In the genomic region with DNA sequence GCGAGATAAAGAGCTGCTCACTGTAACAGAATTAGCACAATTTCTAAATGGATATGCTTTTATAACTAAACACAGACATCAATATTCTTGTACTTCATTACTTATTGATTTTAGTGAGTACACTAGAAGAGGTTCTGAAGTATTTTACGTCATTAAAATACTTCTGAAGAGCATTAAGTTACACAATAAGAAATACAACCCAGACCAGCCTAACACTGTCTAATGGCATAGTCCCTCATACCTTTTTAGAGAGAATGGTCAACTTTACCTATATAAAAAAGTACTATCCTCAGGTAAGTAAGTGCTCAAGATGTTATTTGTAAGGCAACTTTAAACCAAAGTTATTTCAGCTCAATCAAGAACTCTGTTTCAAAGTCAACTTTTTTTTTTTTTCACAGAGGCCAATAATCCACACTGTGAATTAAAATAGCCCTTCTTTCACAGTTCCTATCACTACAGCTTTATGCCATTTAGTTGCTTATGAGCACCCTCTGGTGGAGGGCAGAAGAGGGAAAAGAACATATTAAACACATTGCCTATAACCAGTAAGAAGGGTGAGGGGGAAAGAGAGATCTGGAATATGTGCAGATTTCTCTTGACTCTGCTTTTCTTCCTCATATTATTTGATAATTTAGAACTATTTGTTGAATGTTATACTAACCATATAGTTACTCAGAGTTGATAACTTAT, we compare ENCODE assay signal across 8 cellular contexts.
A peak's percentile ranks its signal among the peaks of the same experiment; 100 is the strongest.
DNase-seq lines count a peak whose midpoint lies in the region; ATAC-seq, FAIRE-seq and TF ChIP-seq lines count a peak whose summit lies in the region.

No MANE protein-coding gene starts in this region.

- CTCF ChIA-PET in Calu3 (lab: Charles Lee), result interaction anchor here (0.5 to 2.5 kb wide), 12 partner anchors 11 to 901 kb away, joined by 3 to 9 read pairs (median 4); no protein-coding TSS in a partner anchor
- CTCF ChIA-PET in CD8-positive, alpha-beta T cell (lab: Charles Lee), result interaction anchor here (0.7 kb wide), 2 partner anchors 28 to 160 kb away, joined by 3 to 5 read pairs; no protein-coding TSS in a partner anchor

- H3K4me1 ChIP-seq in body of pancreas (no peaks in the 10 kb centered on the region), kidney (ENCODE audit: control insufficient read depth in 1 of 2, insufficient read depth in 1 of 2, low read depth in 1 of 2, low read length in 2 of 2) (no peaks in the 10 kb centered on the region)
- no peaks in the 10 kb centered on the region for H3K4me1 ChIP-seq in CD8-positive, alpha-beta T cell (ENCODE audit: insufficient read depth, low read length)

- H3K27me3 Mint-ChIP-seq in Calu3 (ENCODE audit: unreplicated experiment), result no peaks in the 10 kb centered on the region
- H3K27me3 Mint-ChIP-seq in CD8-positive, alpha-beta T cell (ENCODE audit: low read depth), result no peaks in the 10 kb centered on the region

- intact Hi-C loops in Calu3 (cut with micrococcal nuclease; ENCODE audit: unreplicated experiment), result loop anchor here (1.0 kb wide), 1 partner anchor 237 kb away; no protein-coding TSS in a partner anchor
- intact Hi-C loops in body of pancreas (cut with DNase I), result loop anchor here (10.0 kb wide), 1 partner anchor 231 kb away; no protein-coding TSS in a partner anchor
- intact Hi-C loops in kidney (cut with DNase I), result no loop called here
- intact Hi-C loops in CD8-positive, alpha-beta T cell (cut with DNase I, micrococcal nuclease), result loop anchor here in 1 of 2 experiments (10.0 kb wide), 1 partner anchor 241 kb away; no protein-coding TSS in a partner anchor

- H3K9me3 ChIP-seq in body of pancreas (no peaks in the 10 kb centered on the region), kidney (ENCODE audit: control insufficient read depth in 1 of 2, low read length in 2 of 2) (no peaks in the 10 kb centered on the region)
- no peaks in the 10 kb centered on the region for H3K9me3 ChIP-seq in CD8-positive, alpha-beta T cell (ENCODE audit: low read length)

- POLR2A ChIA-PET in CD8-positive, alpha-beta T cell (lab: Charles Lee), result no interaction called here

- no peaks in the 10 kb centered on the region for H3K36me3 ChIP-seq in H7 (replicated peaks; ENCODE audit: control insufficient read depth, insufficient read depth, low read length)
- no peaks in the 10 kb centered on the region for H3K36me3 ChIP-seq in body of pancreas (replicated peaks in 1 of 2; ENCODE audit: insufficient read depth in 1 of 2, low read depth in 2 of 2)
- no peaks in the 10 kb centered on the region for H3K36me3 ChIP-seq in kidney (ENCODE audit: control insufficient read depth in 1 of 2, insufficient read depth in 2 of 2, low read length in 2 of 2)
- H3K36me3 ChIP-seq in CD8-positive, alpha-beta T cell (ENCODE audit: insufficient read depth, low read length), result no peaks in the 10 kb centered on the region

- no peaks in the 10 kb centered on the region for H3K9me3 Mint-ChIP-seq in Calu3 (ENCODE audit: low read depth, unreplicated experiment)
- no peaks in the 10 kb centered on the region for H3K9me3 Mint-ChIP-seq in CD8-positive, alpha-beta T cell

- no TSS peak for BruUV-seq in Calu3 (replicated peaks; lab: Mats Ljungman, UMichigan)

- no peak overlapping the region for H3K4me3 ChIP-seq in H7 (ENCODE audit: insufficient read depth, low read depth, low read length)
- no peak overlapping the region for H3K4me3 ChIP-seq in body of pancreas
- H3K4me3 ChIP-seq in kidney (ENCODE audit: low read length in 2 of 2), result no peak overlapping the region
- no peak overlapping the region for H3K4me3 ChIP-seq in CD8-positive, alpha-beta T cell (ENCODE audit: low read depth, low read length)

- H3K9ac ChIP-seq in kidney (ENCODE audit: low read length in 2 of 2), result no peak overlapping the region

- no peak overlapping the region for H3K27ac Mint-ChIP-seq in Calu3 (ENCODE audit: unreplicated experiment)
- H3K27ac Mint-ChIP-seq in CD8-positive, alpha-beta T cell, result no peak overlapping the region

- H3K27me3 ChIP-seq in H7 (ENCODE audit: control insufficient read depth, insufficient read depth, low read length) (no peaks in the 10 kb centered on the region), body of pancreas (no peaks in the 10 kb centered on the region)
- H3K27me3 ChIP-seq in CD8-positive, alpha-beta T cell (ENCODE audit: insufficient read depth, low read length), result no peaks in the 10 kb centered on the region

- H3K27ac ChIP-seq in body of pancreas (no peak overlapping the region), kidney (ENCODE audit: low read depth in 2 of 2, low read length in 2 of 2) (no peak overlapping the region)
- no peak overlapping the region for H3K27ac ChIP-seq in CD8-positive, alpha-beta T cell (ENCODE audit: low read depth, low read length)

- no peak overlapping the region for H3K4me3 Mint-ChIP-seq in Calu3 (ENCODE audit: low read depth, unreplicated experiment)
- H3K4me3 Mint-ChIP-seq in CD8-positive, alpha-beta T cell, result no peak overlapping the region

- ATAC-seq in body of pancreas, result no peak
- ATAC-seq in HG03354 (IDR thresholded peaks at IDR 0.05; ENCODE audit: poor library complexity, severe bottlenecking, unreplicated experiment), result no peak
- no peak for ATAC-seq in CD8-positive, alpha-beta T cell

- TF ChIP-seq CTCF in Calu3 (IDR thresholded peaks at IDR 0.05; ENCODE audit: unreplicated experiment), result peak; percentile 43
- TF ChIP-seq CTCF in body of pancreas (IDR thresholded peaks at IDR 0.05), result peak in 6 of 7 experiments; percentile 24 to 49 (median 40)
- no peak for TF ChIP-seq CTCF in kidney (IDR thresholded peaks at IDR 0.05; ENCODE audit: borderline replicate concordance, extremely low read depth, insufficient read depth)
- TF ChIP-seq CTCF in CD8-positive, alpha-beta T cell (IDR thresholded peaks at IDR 0.05), result no peak

- H3K36me3 Mint-ChIP-seq in Calu3 (ENCODE audit: insufficient read depth, unreplicated experiment), result no peaks in the 10 kb centered on the region
- peaks cover 8% of the 10 kb centered on the region for H3K36me3 Mint-ChIP-seq in CD8-positive, alpha-beta T cell

- DNase-seq in Calu3 (peak; percentile 65), H7 (peak; percentile 22), NCI-H2196 (lab: John Stamatoyannopoulos, UW; ENCODE audit: unreplicated experiment) (peak; percentile 29), body of pancreas (peak in 2 of 4 donors; percentile 22 to 34), mucosa of gallbladder (ENCODE audit: low spot score) (peak; percentile 22), kidney (no peak)
- no peak for DNase-seq in CD8-positive, alpha-beta T cell

- 77 to 85% methylated on average over 2 of the region's 2 CpGs for WGBS in body of pancreas, 2 donors

- FAIRE-seq in kidney (lab: Jason Lieb, UNC), result no peak

- no peak for TF ChIP-seq POLR2A in body of pancreas (IDR thresholded peaks at IDR 0.05)

- peaks cover 18% of the 10 kb centered on the region for H3K4me1 Mint-ChIP-seq in Calu3 (ENCODE audit: low read depth, unreplicated experiment)
- no peaks in the 10 kb centered on the region for H3K4me1 Mint-ChIP-seq in CD8-positive, alpha-beta T cell (ENCODE audit: low read depth)

Comparison
In these comparisons a context has a peak if more than half of its experiments do, and no peak if none do; other contexts are left out.
1. DNase-seq: peak in Calu3 (single experiment), H7 (single experiment), NCI-H2196 (single experiment) and mucosa of gallbladder (single experiment); none in kidney (single experiment) and CD8-positive, alpha-beta T cell (0 of 7).
2. CTCF ChIP-seq: peak in Calu3 (single experiment) and body of pancreas (6 of 7); none in kidney (single experiment) and CD8-positive, alpha-beta T cell (single experiment).